In the genomic region with DNA sequence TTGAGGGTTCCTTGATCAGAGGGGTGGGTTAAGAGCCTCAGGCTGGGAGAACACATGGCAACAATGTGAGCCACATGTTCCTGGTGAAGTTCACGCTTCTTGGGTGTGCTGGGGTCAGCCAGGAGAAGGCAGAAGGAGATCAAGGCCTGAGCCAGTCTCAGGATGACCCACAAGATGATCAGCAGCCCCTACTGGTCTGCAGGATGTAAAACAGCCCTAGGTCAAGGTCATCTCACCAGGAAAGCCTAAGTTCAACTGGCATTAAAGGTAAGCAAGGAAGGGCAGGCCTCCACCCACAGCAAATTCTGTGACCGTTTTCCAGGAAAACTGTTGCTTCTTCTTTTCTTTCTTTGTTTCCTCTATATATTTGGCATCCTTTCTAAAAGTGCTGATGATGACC, we compare ENCODE assay signal across 26 cellular contexts.
DNase-seq lines count a peak whose midpoint lies in the region; ATAC-seq and TF ChIP-seq lines count a peak whose summit lies in the region.
"Had no signal": no experiment of that assay in that cellular context is flagged by ENCODE, and none has a peak within 500 bp of the region (broad histone marks: within the 10 kb centered on the region; RNA-seq: fewer than 3 reads in every experiment).

No MANE protein-coding gene starts in this region.

- H3K36me3 ChIP-seq in Loucy (ENCODE audit: insufficient read depth, low read length) (no peaks in the 10 kb centered on the region), endodermal cell (ENCODE audit: control insufficient read depth, insufficient read depth, low read length) (no peaks in the 10 kb centered on the region)
- H3K36me3 ChIP-seq: BLaER1, SJSA1 had no signal

- no peaks in the 10 kb centered on the region for H3K9me3 Mint-ChIP-seq in stimulated activated naive CD8-positive, alpha-beta T cell treated with anti-CD3 and anti-CD28 coated beads, Interleukin-15, amount 100 ng/mL, for 72 hours
- H3K9me3 Mint-ChIP-seq in endodermal cell, result peaks cover 2% of the 10 kb centered on the region

- H3K9me3 ChIP-seq in Loucy (ENCODE audit: insufficient read depth, low read depth, low read length) (no peaks in the 10 kb centered on the region), endodermal cell (ENCODE audit: control insufficient read depth, low read length) (no peaks in the 10 kb centered on the region)
- H3K9me3 ChIP-seq: BLaER1, SJSA1 had no signal

- no peaks in the 10 kb centered on the region for H3K4me1 Mint-ChIP-seq in stimulated activated naive CD8-positive, alpha-beta T cell treated with anti-CD3 and anti-CD28 coated beads, Interleukin-15, amount 100 ng/mL, for 72 hours
- peaks cover 16% of the 10 kb centered on the region for H3K4me1 Mint-ChIP-seq in endodermal cell
- H3K4me1 Mint-ChIP-seq: CD4-positive, CD25-positive, alpha-beta regulatory T cell had no signal

- no peak for DNase-seq in stimulated activated naive CD8-positive, alpha-beta T cell treated with anti-CD3 and anti-CD28 coated beads, Interleukin-15, amount 100 ng/mL, for 72 hours
- no peak for DNase-seq in stimulated activated naive CD8-positive, alpha-beta T cell treated with anti-CD3 and anti-CD28 coated beads, Interleukin-15, Interleukin-2, amounts not matched to agents 100 U/mL and 50 U/mL, for 24 hours
- DNase-seq in endodermal cell (no peak), DMS 273 (lab: John Stamatoyannopoulos, UW; ENCODE audit: unreplicated experiment) (no peak)
- DNase-seq in stimulated activated CD4-positive, alpha-beta T cell treated with anti-CD3 and anti-CD28 coated beads, Interleukin-2, amount 100 ng/mL, for 24 hours, result no peak
- DNase-seq: 8988T; CD4-positive, CD25-positive, alpha-beta regulatory T cell; DMS53; GOT3; Kasumi-1; MV-4-11; NCI-H1105 treated with DMSO at 0.1 percent for 48 hours; NCI-H146; NCI-H2029; NCI-H446; NCI-H524 treated with DMSO at 0.1 percent for 48 hours; NCI-H82; PC-9 had no signal

- no peak overlapping the region for H3K27ac ChIP-seq in endodermal cell (ENCODE audit: low read depth, low read length)
- H3K27ac ChIP-seq: BLaER1, PC-9, SJSA1 had no signal

- WGBS in endodermal cell (ENCODE audit: insufficient coverage in 1 of 2, insufficient read length in 1 of 2), 2 experiments, result 93 to 100% methylated on average over 1 to 2 of the region's 2 CpGs

- no peaks in the 10 kb centered on the region for H3K27me3 Mint-ChIP-seq in stimulated activated naive CD8-positive, alpha-beta T cell treated with anti-CD3 and anti-CD28 coated beads, Interleukin-15, amount 100 ng/mL, for 72 hours
- no peaks in the 10 kb centered on the region for H3K27me3 Mint-ChIP-seq in endodermal cell (ENCODE audit: insufficient read depth)
- H3K27me3 Mint-ChIP-seq: CD4-positive, CD25-positive, alpha-beta regulatory T cell had no signal

- ATAC-seq in stimulated activated naive CD8-positive, alpha-beta T cell treated with anti-CD3 and anti-CD28 coated beads, Interleukin-15, amount 100 ng/mL, for 72 hours, result peak; percentile 20
- no peak for ATAC-seq in stimulated activated naive CD8-positive, alpha-beta T cell treated with anti-CD3 and anti-CD28 coated beads, Interleukin-15, Interleukin-2, amounts not matched to agents 100 U/mL and 50 U/mL, for 24 hours
- ATAC-seq in HG02588 (IDR thresholded peaks at IDR 0.05; ENCODE audit: unreplicated experiment), result no peak
- no peak for ATAC-seq in GM21360 (IDR thresholded peaks at IDR 0.05; ENCODE audit: unreplicated experiment)
- ATAC-seq: HCT116, K562, Right ventricle myocardium inferior had no signal

- no peak overlapping the region for H3K9ac ChIP-seq in Loucy (ENCODE audit: low read depth, low read length, poor library complexity, severe bottlenecking)
- H3K9ac ChIP-seq in endodermal cell (ENCODE audit: extremely low read depth, low read length, poor library complexity, severe bottlenecking), result no peak overlapping the region
- H3K9ac ChIP-seq: BLaER1 had no signal

- 0 out of 2 replicates have a peak, but pooled peaks have one; percentile 17 for TF ChIP-seq CTCF in Loucy (conservative IDR thresholded peaks at IDR 0.05; ENCODE audit: low read length)
- TF ChIP-seq CTCF in endodermal cell (conservative IDR thresholded peaks at IDR 0.05), result peak; percentile 68

- no peaks in the 10 kb centered on the region for H3K4me1 ChIP-seq in Loucy (ENCODE audit: insufficient read depth, low read length, poor library complexity, severe bottlenecking)
- H3K4me1 ChIP-seq in endodermal cell (ENCODE audit: control insufficient read depth, insufficient read depth, low read length), result peaks cover 14% of the 10 kb centered on the region
- H3K4me1 ChIP-seq: BLaER1, SJSA1 had no signal

- H3K79me2 ChIP-seq in Loucy (ENCODE audit: insufficient read depth, low read length), result no peaks in the 10 kb centered on the region

- H3K4me3 ChIP-seq in Loucy (ENCODE audit: low read length, poor library complexity, severe bottlenecking) (no peak overlapping the region), endodermal cell (ENCODE audit: low read length) (no peak overlapping the region)
- H3K4me3 ChIP-seq: BLaER1, K562, PC-9, SJSA1 had no signal

- H3K36me3 Mint-ChIP-seq in endodermal cell (ENCODE audit: low read depth), result no peaks in the 10 kb centered on the region
- H3K36me3 Mint-ChIP-seq: CD4-positive, CD25-positive, alpha-beta regulatory T cell had no signal

- H2AFZ ChIP-seq in Loucy (ENCODE audit: low read length), result no peak overlapping the region
- H2AFZ ChIP-seq: PC-9 had no signal

- H3K4me2 ChIP-seq in Loucy (ENCODE audit: low read depth, low read length, poor library complexity, severe bottlenecking), result no peak overlapping the region
- H3K4me2 ChIP-seq: BLaER1, PC-9 had no signal

- H3F3A ChIP-seq in Loucy (ENCODE audit: low read depth), result no peaks in the 10 kb centered on the region

- H3K4me3 Mint-ChIP-seq in stimulated activated naive CD8-positive, alpha-beta T cell treated with anti-CD3 and anti-CD28 coated beads, Interleukin-15, amount 100 ng/mL, for 72 hours, result no peak overlapping the region
- no peak overlapping the region for H3K4me3 Mint-ChIP-seq in endodermal cell
- H3K4me3 Mint-ChIP-seq: CD4-positive, CD25-positive, alpha-beta regulatory T cell had no signal

- no peaks in the 10 kb centered on the region for H3K9me2 ChIP-seq in Loucy (replicated peaks; ENCODE audit: low read depth, low read length)

- H4K20me1 ChIP-seq in Loucy (ENCODE audit: insufficient read depth, low read length, poor library complexity, severe bottlenecking), result no peaks in the 10 kb centered on the region
- H4K20me1 ChIP-seq: BLaER1 had no signal

- no peak overlapping the region for H3K27ac Mint-ChIP-seq in stimulated activated naive CD8-positive, alpha-beta T cell treated with anti-CD3 and anti-CD28 coated beads, Interleukin-15, amount 100 ng/mL, for 72 hours
- H3K27ac Mint-ChIP-seq in endodermal cell, result no peak overlapping the region
- H3K27ac Mint-ChIP-seq: CD4-positive, CD25-positive, alpha-beta regulatory T cell had no signal

- H3K27me3 ChIP-seq in Loucy (ENCODE audit: insufficient read depth, low read length, poor library complexity, severe bottlenecking), result no peaks in the 10 kb centered on the region
- no peaks in the 10 kb centered on the region for H3K27me3 ChIP-seq in endodermal cell (ENCODE audit: control insufficient read depth, insufficient read depth, low read length, poor library complexity, severe bottlenecking)
- H3K27me3 ChIP-seq: BLaER1, SJSA1 had no signal
